21 cellular contexts compared by ENCODE assay signal in genomic region chr5:128667751-128668150, GRCh38.
"Had no signal": no experiment of that assay in that cellular context is flagged by ENCODE, and none has a peak within 500 bp of the region (broad histone marks: within the 10 kb centered on the region; RNA-seq: fewer than 3 reads in every experiment).

No MANE protein-coding gene starts in this region.

- H3K36me3 ChIP-seq: esophagus muscularis mucosa, right atrium auricular region, sigmoid colon, tibial nerve, upper lobe of right lung, vagina had no signal

- H3K27ac Mint-ChIP-seq: naive B cell; nephron progenitor cell; stimulated activated naive B cell treated with anti-CD40 and anti-IgM and Interleukin-4, amounts not matched to agents 10 μg/mL and 1 μg/mL and 100 μg/mL, for 72 hours; stimulated activated naive CD8-positive, alpha-beta T cell treated with anti-CD3 and anti-CD28 coated beads, Interleukin-15, amount 100 ng/mL, for 72 hours had no signal

- H3K4me3 ChIP-seq: coronary artery, dorsolateral prefrontal cortex, esophagus muscularis mucosa, hepatocyte, right atrium auricular region, sigmoid colon, skin epidermis, testis, tibial nerve, upper lobe of right lung, vagina had no signal

- H3K36me3 Mint-ChIP-seq: naive B cell; stimulated activated naive B cell treated with anti-CD40 and anti-IgM and Interleukin-4, amounts not matched to agents 10 μg/mL and 1 μg/mL and 100 μg/mL, for 72 hours had no signal

- FAIRE-seq: kidney had no signal

- H3K4me3 Mint-ChIP-seq: naive B cell; nephron progenitor cell; stimulated activated naive B cell treated with anti-CD40 and anti-IgM and Interleukin-4, amounts not matched to agents 10 μg/mL and 1 μg/mL and 100 μg/mL, for 72 hours; stimulated activated naive CD8-positive, alpha-beta T cell treated with anti-CD3 and anti-CD28 coated beads, Interleukin-15, amount 100 ng/mL, for 72 hours had no signal

- H3K4me1 ChIP-seq: right atrium auricular region, sigmoid colon, testis, upper lobe of right lung, vagina had no signal

- H3K27me3 ChIP-seq: esophagus muscularis mucosa, hepatocyte, right atrium auricular region, sigmoid colon, testis, tibial nerve, upper lobe of right lung, vagina had no signal

- H3K27ac ChIP-seq: coronary artery, dorsolateral prefrontal cortex, esophagus muscularis mucosa, hepatocyte, right atrium auricular region, sigmoid colon, skin epidermis, testis, tibial nerve, upper lobe of right lung, vagina had no signal

- H3K4me1 Mint-ChIP-seq: naive B cell; stimulated activated naive B cell treated with anti-CD40 and anti-IgM and Interleukin-4, amounts not matched to agents 10 μg/mL and 1 μg/mL and 100 μg/mL, for 72 hours; stimulated activated naive CD8-positive, alpha-beta T cell treated with anti-CD3 and anti-CD28 coated beads, Interleukin-15, amount 100 ng/mL, for 72 hours had no signal

- H3K9me3 Mint-ChIP-seq: nephron progenitor cell had no signal

- DNase-seq: dorsolateral prefrontal cortex; effector CD8-positive, alpha-beta T cell; foreskin fibroblast; kidney; naive B cell; nephron progenitor cell; posterior cingulate gyrus; sigmoid colon; stimulated activated CD4-positive, alpha-beta T cell treated with anti-CD3 and anti-CD28 coated beads, Interleukin-2, amount 100 ng/mL, for 24 hours; stimulated activated CD4-positive, alpha-beta T cell treated with anti-CD3 and anti-CD28 coated beads, Interleukin-4, amount 100 ng/mL, for 4 hours; stimulated activated naive B cell treated with anti-CD40 and anti-IgM and Interleukin-4, amounts not matched to agents 10 μg/mL and 1 μg/mL and 100 μg/mL, for 72 hours; stimulated activated naive CD8-positive, alpha-beta T cell treated with anti-CD3 and anti-CD28 coated beads, Interleukin-15, amount 100 ng/mL, for 72 hours; testis; upper lobe of right lung had no signal

- H3K9me3 ChIP-seq: esophagus muscularis mucosa, right atrium auricular region, sigmoid colon, testis, tibial nerve, upper lobe of right lung, vagina had no signal
